Comparison of ENCODE assay signal across 22 cellular contexts in genomic region chr3:130354430-130354829, GRCh38. TPM values are rescaled to one million over a fixed set of nuclear protein-coding genes. Genes with fewer than 3 reads are reported as not detected.
DNase-seq lines count a peak whose midpoint lies in the region; ATAC-seq and TF ChIP-seq lines count a peak whose summit lies in the region.
"Had no signal": no experiment of that assay in that cellular context is flagged by ENCODE, and none has a peak within 500 bp of the region (broad histone marks: within the 10 kb centered on the region; RNA-seq: fewer than 3 reads in every experiment).

No MANE protein-coding gene starts in this region.

- H3K4me1 Mint-ChIP-seq in WTC11: no peaks in the 10 kb centered on the region
- H3K4me1 Mint-ChIP-seq: natural killer cell had no signal

- H3K9me3 Mint-ChIP-seq in WTC11: 0 out of 2 replicates have a peak, but pooled peaks cover 3% of the 10 kb centered on the region
- H3K9me3 Mint-ChIP-seq: activated T-helper 2 cell treated with anti-CD3 and anti-CD28 coated beads, Interferon-gamma antibody, Interleukin-2, Interleukin-4, amounts not matched to agents 10 μg/mL and 5 μg/mL and 100 μg/mL, durations not matched to agents 14 hours and 24 hours and 36 hours; stimulated activated naive CD8-positive, alpha-beta T cell treated with anti-CD3 and anti-CD28 coated beads, Interleukin-15, Interleukin-2, amounts not matched to agents 100 ng/mL and 50 ng/mL, for 24 hours had no signal

- no peaks in the 10 kb centered on the region for H3K27me3 Mint-ChIP-seq in WTC11 (ENCODE audit: low read depth)

- CTCF ChIA-PET in A673 (lab: Charles Lee): no interaction called here
- CTCF ChIA-PET in WTC11 (lab: Charles Lee): no interaction called here

- no peak overlapping the region for H3K4me3 ChIP-seq in A673 (ENCODE audit: low read depth, low read length, poor library complexity, severe bottlenecking)
- no peak overlapping the region for H3K4me3 ChIP-seq in mucosa of descending colon
- H3K4me3 ChIP-seq: adrenal gland, gastrocnemius medialis, lung, upper lobe of left lung had no signal

- H3K27me3 ChIP-seq in A673 (replicated peaks; ENCODE audit: insufficient read depth, low read depth, low read length, poor library complexity): no peaks in the 10 kb centered on the region
- H3K27me3 ChIP-seq: adrenal gland, gastrocnemius medialis, upper lobe of left lung had no signal

- H3K4me3 Mint-ChIP-seq in WTC11: no peak overlapping the region
- H3K4me3 Mint-ChIP-seq: natural killer cell; stimulated activated naive CD8-positive, alpha-beta T cell treated with anti-CD3 and anti-CD28 coated beads, Interleukin-15, Interleukin-2, amounts not matched to agents 100 ng/mL and 50 ng/mL, for 24 hours had no signal

- peaks cover 21% of the 10 kb centered on the region for H3K4me1 ChIP-seq in A673 (ENCODE audit: insufficient read depth, low read length, poor library complexity, severe bottlenecking)
- H3K4me1 ChIP-seq in mucosa of descending colon (ENCODE audit: low read depth): no peaks in the 10 kb centered on the region
- H3K4me1 ChIP-seq: adrenal gland, gastrocnemius medialis, upper lobe of left lung had no signal

- no peak for TF ChIP-seq CTCF in A673 (conservative IDR thresholded peaks at IDR 0.05; ENCODE audit: low read depth, low read length)
- no peak for TF ChIP-seq CTCF in WTC11 (IDR thresholded peaks at IDR 0.05)
- TF ChIP-seq CTCF in mucosa of descending colon (IDR thresholded peaks at IDR 0.05): no peak

- no peak overlapping the region for H3K27ac Mint-ChIP-seq in WTC11
- H3K27ac Mint-ChIP-seq: activated T-helper 2 cell treated with anti-CD3 and anti-CD28 coated beads, Interferon-gamma antibody, Interleukin-2, Interleukin-4, amounts not matched to agents 10 μg/mL and 5 μg/mL and 100 μg/mL, durations not matched to agents 14 hours and 24 hours and 36 hours; natural killer cell; progenitor cell of endocrine pancreas; stimulated activated naive CD8-positive, alpha-beta T cell treated with anti-CD3 and anti-CD28 coated beads, Interleukin-15, Interleukin-2, amounts not matched to agents 100 ng/mL and 50 ng/mL, for 24 hours had no signal

- POLR2A ChIA-PET in A673 (lab: Charles Lee; ENCODE audit: low non-redundant PET): no interaction called here
- POLR2A ChIA-PET in WTC11 (lab: Charles Lee): no interaction called here

- no TSS peak for BruUV-seq in A673 (replicated peaks; lab: Mats Ljungman, UMichigan)

- peak; percentile 61 for ATAC-seq in WTC11
- ATAC-seq in mucosa of descending colon: no peak
- ATAC-seq: gastrocnemius medialis had no signal

- H3K9me3 ChIP-seq in A673 (ENCODE audit: low read depth, low read length, poor library complexity, severe bottlenecking): no peaks in the 10 kb centered on the region
- no peaks in the 10 kb centered on the region for H3K9me3 ChIP-seq in mucosa of descending colon
- H3K9me3 ChIP-seq: adrenal gland, gastrocnemius medialis, SK-N-SH, upper lobe of left lung had no signal

- peak; percentile 96 for DNase-seq in A673 (ENCODE audit: low spot score)
- peak; percentile 62 for DNase-seq in H4 (ENCODE audit: low spot score)
- peak; percentile 90 to 100 for DNase-seq in NOMO-1 (lab: John Stamatoyannopoulos, UW; ENCODE audit: unreplicated experiment in 2 of 2)
- no peak for DNase-seq in WTC11 (ENCODE audit: low spot score)
- no peak for DNase-seq in HuH-7 (ENCODE audit: low spot score)
- no peak for DNase-seq in COLO668 (lab: John Stamatoyannopoulos, UW; ENCODE audit: unreplicated experiment)
- no peak for DNase-seq in mucosa of descending colon
- no peak for DNase-seq in NCI-H226
- DNase-seq: ACHN; adrenal gland; gastrocnemius medialis; natural killer cell; NCI-H2171; NK-92 treated with Interleukin-12 subunit alpha and Interleukin-12 subunit beta, amount 100 ng/mL, for 24 hours; SK-N-SH; upper lobe of left lung had no signal

- no peak overlapping the region for H3K27ac ChIP-seq in A673 (ENCODE audit: low read depth, low read length, poor library complexity, severe bottlenecking)
- H3K27ac ChIP-seq: adrenal gland, gastrocnemius medialis, upper lobe of left lung had no signal

- H3K36me3 ChIP-seq in A673 (ENCODE audit: insufficient read depth, low read length, poor library complexity, severe bottlenecking): no peaks in the 10 kb centered on the region
- H3K36me3 ChIP-seq in mucosa of descending colon (ENCODE audit: low read depth): no peaks in the 10 kb centered on the region
- H3K36me3 ChIP-seq: adrenal gland, gastrocnemius medialis, upper lobe of left lung had no signal

- H3K36me3 Mint-ChIP-seq in WTC11: no peaks in the 10 kb centered on the region
- H3K36me3 Mint-ChIP-seq: natural killer cell had no signal

- intact Hi-C loops in A673 (cut with micrococcal nuclease; ENCODE audit: unreplicated experiment) (no loop called here), mucosa of descending colon (cut with DNase I, micrococcal nuclease) (no loop called here)

TF ChIP-seq in WTC11, 78 proteins besides CTCF, POLR2A, EP300 and RAD21 (continues in another document):
- TF ChIP-seq SOX15 (CRISPR knock-in tag; IDR thresholded peaks at IDR 0.05): no peak
- TF ChIP-seq FOXK1 (CRISPR knock-in tag; IDR thresholded peaks at IDR 0.05): no peak
- TF ChIP-seq ARID4B (CRISPR knock-in tag; IDR thresholded peaks at IDR 0.05; ENCODE audit: borderline replicate concordance): no peak
- TF ChIP-seq MYBL2 (CRISPR knock-in tag; IDR thresholded peaks at IDR 0.05): no peak
- TF ChIP-seq PRDM15 (CRISPR knock-in tag; IDR thresholded peaks at IDR 0.05): no peak
- TF ChIP-seq E2F4 (CRISPR knock-in tag; IDR thresholded peaks at IDR 0.05; ENCODE audit: borderline replicate concordance, low read depth): no peak

RNA-seq across cellular contexts. Expression of gene COL6A5, which starts 9.0 kb away (rescaled TPM):
- total RNA-seq in A673 (2021) (0.11 and 0.32 TPM in 2 replicates), WTC11 (2021) (0.02 to 0.05 TPM in 2 of 3 replicates, not detected in the other), mucosa of descending colon (under 1 TPM in 1 of 3 donors, not detected in 2; 0.06 TPM)
- not detected in 2 replicates for total RNA-seq in H4 (2014; rRNA removed; shearing (Covaris generic))
- total RNA-seq: activated CD8-positive, alpha-beta memory T cell treated with anti-CD3 and anti-CD28 coated beads for 36 hours; activated T-helper 2 cell treated with anti-CD3 and anti-CD28 coated beads, Interferon-gamma antibody, Interleukin-2, Interleukin-4, amounts not matched to agents 10 μg/mL and 5 μg/mL and 100 μg/mL, durations not matched to agents 14 hours and 24 hours and 36 hours; chondrocyte; gastrocnemius medialis; natural killer cell; progenitor cell of endocrine pancreas had no signal

Comparison
In these comparisons a context has a peak if more than half of its experiments do, and no peak if none do; other contexts are left out.
1. DNase-seq: peak in A673 (single experiment), H4 (single experiment) and NOMO-1 (2 of 2); none in WTC11 (single experiment), HuH-7 (single experiment), COLO668 (single experiment), mucosa of descending colon (0 of 3) and NCI-H226 (single experiment).